ENCODE assay signal across 17 cellular contexts in genomic region chr4:67456577-67457196, GRCh38.
"Had no signal": no experiment of that assay in that cellular context is flagged by ENCODE, and none has a peak within 500 bp of the region (broad histone marks: within the 10 kb centered on the region; RNA-seq: fewer than 3 reads in every experiment).

No MANE protein-coding gene starts in this region.

- H3K9me3 ChIP-seq: gastrocnemius medialis, pancreas, upper lobe of right lung had no signal

- H3K27me3 ChIP-seq: brain microvascular endothelial cell, gastrocnemius medialis, heart left ventricle, pancreas, sigmoid colon, upper lobe of right lung had no signal

- H3K36me3 ChIP-seq: brain microvascular endothelial cell, pancreas had no signal

- FAIRE-seq: pancreas had no signal

- H3K27ac ChIP-seq: brain microvascular endothelial cell, gastrocnemius medialis, heart left ventricle, pancreas, sigmoid colon, upper lobe of right lung had no signal

- DNase-seq: activated B cell treated with CpG ODN at 0.5 μM for 24 hours; activated CD4-positive, alpha-beta T cell treated with anti-CD3 and anti-CD28 coated beads for 48 hours; activated CD8-positive, alpha-beta T cell treated with anti-CD3 and anti-CD28 coated beads for 36 hours; activated gamma-delta T cell; activated T-cell treated with anti-CD3 and anti-CD28 coated beads, Interleukin-2, amount 50 U/mL, for 48 hours; amygdala; brain microvascular endothelial cell; effector memory CD8-positive, alpha-beta T cell; gastrocnemius medialis; heart left ventricle; naive thymus-derived CD4-positive, alpha-beta T cell; pancreas; sigmoid colon; stimulated activated CD4-positive, alpha-beta T cell treated with anti-CD3 and anti-CD28 coated beads, Interleukin-1b, Interleukin-23, amount 100 ng/mL, for 48 hours; stimulated activated naive CD8-positive, alpha-beta T cell treated with anti-CD3 and anti-CD28 coated beads, Interleukin-15, amount 100 ng/mL, for 72 hours; T1000; upper lobe of right lung had no signal

- H3K4me3 ChIP-seq: gastrocnemius medialis, heart left ventricle, pancreas, sigmoid colon, upper lobe of right lung had no signal

- H3K4me1 ChIP-seq: gastrocnemius medialis, pancreas, sigmoid colon, upper lobe of right lung had no signal
